18 cellular contexts compared by ENCODE assay signal in the genomic region with DNA sequence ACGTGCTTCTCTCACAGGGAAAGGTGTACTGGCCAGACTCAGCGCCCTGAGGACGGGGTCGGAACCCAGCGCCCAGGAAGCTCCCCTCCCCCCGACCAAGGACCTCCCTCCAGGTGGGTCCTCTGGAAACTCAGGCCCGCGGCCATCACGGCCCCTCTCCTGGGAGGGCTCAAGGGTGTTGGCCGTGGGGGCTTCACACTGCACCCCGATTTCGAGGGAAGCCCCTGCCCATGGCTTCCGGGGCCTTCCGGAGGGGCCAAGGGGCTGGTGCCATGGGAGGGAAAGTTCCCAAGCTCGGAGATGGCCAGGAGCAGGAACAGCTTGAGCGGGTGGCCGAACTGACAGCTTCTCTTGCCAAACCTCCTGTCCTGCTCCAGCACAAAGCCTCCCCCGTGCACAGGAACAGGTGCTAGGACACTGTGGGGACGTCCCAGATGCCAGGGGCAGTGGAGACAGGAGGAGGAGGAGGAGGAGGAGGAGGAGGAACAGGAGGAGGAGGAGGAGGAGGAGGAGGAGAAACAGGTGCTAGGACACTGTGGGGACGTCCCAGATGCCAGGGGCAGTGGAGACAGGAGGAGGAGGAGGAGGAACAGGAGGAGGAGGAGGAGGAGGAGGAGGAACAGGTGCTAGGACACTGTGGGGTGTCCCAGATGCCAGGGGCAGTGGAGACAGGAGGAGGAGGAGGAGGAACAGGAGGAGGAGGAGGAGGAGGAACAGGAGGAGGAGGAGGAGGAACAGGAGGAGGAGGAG. TPM values are rescaled to one million over a fixed set of nuclear protein-coding genes. Genes with fewer than 3 reads are reported as not detected.
DNase-seq lines count a peak whose midpoint lies in the region; ATAC-seq, FAIRE-seq and TF ChIP-seq lines count a peak whose summit lies in the region.
"Had no signal": no experiment of that assay in that cellular context is flagged by ENCODE, and none has a peak within 500 bp of the region (broad histone marks: within the 10 kb centered on the region; RNA-seq: fewer than 3 reads in every experiment).

No MANE protein-coding gene starts in this region.

- H3K9ac ChIP-seq in liver (ENCODE audit: low read depth in 1 of 2, low read length in 2 of 2) (no peak overlapping the region), HepG2 (ENCODE audit: insufficient read depth, low read depth, low read length) (no peak overlapping the region)

- no peak for TF ChIP-seq CTCF in liver (IDR thresholded peaks at IDR 0.05; ENCODE audit: low read depth, low read length, missing input control)
- TF ChIP-seq CTCF in HepG2 (CRISPR knock-in tag; IDR thresholded peaks at IDR 0.05), result no peak
- no peak for TF ChIP-seq CTCF in chondrocyte (IDR thresholded peaks at IDR 0.05)
- no peak for TF ChIP-seq CTCF in neutrophil (IDR thresholded peaks at IDR 0.05)
- TF ChIP-seq CTCF in tibial artery (IDR thresholded peaks at IDR 0.05), result no peak

- no peak overlapping the region for H2AFZ ChIP-seq in HepG2 (ENCODE audit: low read length)
- H2AFZ ChIP-seq: GM23338 had no signal

- FAIRE-seq in HepG2 (lab: Jason Lieb, UNC), result no peak

- H3K4me1 ChIP-seq in liver (ENCODE audit: control insufficient read depth in 4 of 4, insufficient read depth in 4 of 4, low read length in 3 of 4) (peaks cover 3 to 39% (median 28%) of the 10 kb centered on the region in 4 donors), HepG2 (ENCODE audit: insufficient read depth, low read length) (peaks cover 27% of the 10 kb centered on the region), neutrophil (ENCODE audit: control insufficient read depth in 1 of 2, insufficient read depth in 1 of 2, low read depth in 1 of 2, low read length in 1 of 2) (peaks cover 17 to 32% of the 10 kb centered on the region in 2 experiments), tibial artery (peaks cover 0 to 48% (median 3%) of the 10 kb centered on the region in 4 donors)

- H3K4me2 ChIP-seq in HepG2 (ENCODE audit: low read depth, low read length), result no peak overlapping the region
- H3K4me2 ChIP-seq: GM23338 had no signal

- H3K27me3 ChIP-seq in liver (ENCODE audit: control insufficient read depth in 4 of 4, insufficient read depth in 4 of 4, low read length in 3 of 4) (no peaks in the 10 kb centered on the region), HepG2 (ENCODE audit: control insufficient read depth in 1 of 2, insufficient read depth in 2 of 2, low read length in 2 of 2) (no peaks in the 10 kb centered on the region), neutrophil (no peaks in the 10 kb centered on the region), tibial artery (no peaks in the 10 kb centered on the region)
- H3K27me3 ChIP-seq: heart left ventricle, stomach had no signal

- H3K4me3 Mint-ChIP-seq in chondrocyte (ENCODE audit: unreplicated experiment), result no peak overlapping the region
- H3K4me3 Mint-ChIP-seq: activated CD8-positive, alpha-beta T cell treated with anti-CD3 and anti-CD28 coated beads for 36 hours; GM23338 had no signal

- TF ChIP-seq RAD21 in liver (IDR thresholded peaks at IDR 0.05) (no peak), HepG2 (CRISPR knock-in tag; IDR thresholded peaks at IDR 0.05) (no peak)

- TF ChIP-seq EP300 in HepG2 (IDR thresholded peaks at IDR 0.05; ENCODE audit: low read depth in 2 of 2, low read length in 2 of 2), result no peak
- TF ChIP-seq EP300 in HepG2 (CRISPR knock-in tag; IDR thresholded peaks at IDR 0.05; ENCODE audit: borderline replicate concordance), result no peak

- in situ Hi-C loops in HepG2 (cut with HindIII; ENCODE audit: extremely low pct_ligation_motif_present, low pct_unique_long_range_greater_than_20kb) (no loop called here), KBM-7 (cut with MboI; ENCODE audit: low pct_unique_long_range_greater_than_20kb, low sequenced_read_pairs) (no loop called here)

- H3K9me3 Mint-ChIP-seq in chondrocyte (ENCODE audit: low read depth), result no peaks in the 10 kb centered on the region
- H3K9me3 Mint-ChIP-seq: activated CD8-positive, alpha-beta T cell treated with anti-CD3 and anti-CD28 coated beads for 36 hours; GM23338 had no signal

- H3K36me3 ChIP-seq in liver (ENCODE audit: control insufficient read depth in 4 of 4, insufficient read depth in 3 of 4, low read depth in 1 of 4, low read length in 3 of 4) (peaks cover 0 to 8% (median 0%) of the 10 kb centered on the region in 4 donors), HepG2 (replicated peaks in 1 of 2; ENCODE audit: control insufficient read depth in 1 of 2, insufficient read depth in 2 of 2, low read length in 2 of 2) (no peaks in the 10 kb centered on the region; a peak in 1 of 5 replicates), neutrophil (peaks cover 32% of the 10 kb centered on the region), tibial artery (peaks cover 0 to 28% (median 8%) of the 10 kb centered on the region in 3 donors)

- no peaks in the 10 kb centered on the region for H3K36me3 Mint-ChIP-seq in chondrocyte (ENCODE audit: low read depth)

- peaks cover 27% of the 10 kb centered on the region for H3K79me2 ChIP-seq in HepG2 (ENCODE audit: insufficient read depth, low read length)

- no peaks in the 10 kb centered on the region for H3K9me3 ChIP-seq in liver (ENCODE audit: control insufficient read depth in 4 of 4, low read length in 3 of 4)
- no peaks in the 10 kb centered on the region for H3K9me3 ChIP-seq in HepG2 (ENCODE audit: low read length)
- no peaks in the 10 kb centered on the region for H3K9me3 ChIP-seq in neutrophil
- no peaks in the 10 kb centered on the region for H3K9me3 ChIP-seq in tibial artery
- H3K9me3 ChIP-seq: heart left ventricle, stomach had no signal

- intact Hi-C loops in HepG2 (cut with micrococcal nuclease; ENCODE audit: unreplicated experiment), result no loop called here
- intact Hi-C loops in tibial artery (cut with DNase I; ENCODE audit: low total_unique reads), result no loop called here

- no peak for TF ChIP-seq POLR2A in HepG2 (IDR thresholded peaks at IDR 0.05; ENCODE audit: insufficient read depth in 1 of 2, low read depth in 2 of 2, low read length in 2 of 2)

- 78% methylated on average over 20 of the region's 20 CpGs for WGBS in liver
- WGBS in HepG2 (ENCODE audit: low lambda C conversion rate), result 96% methylated on average over 9 of the region's 20 CpGs

- H3K27ac ChIP-seq in liver (ENCODE audit: low read depth in 1 of 2, low read length in 2 of 2) (peak overlapping the region; percentile 46 to 50), HepG2 (ENCODE audit: extremely low read length, insufficient read depth, low read length) (no peak overlapping the region), neutrophil (peak overlapping the region; percentile 76), tibial artery (no peak overlapping the region)

- H3K4me1 Mint-ChIP-seq in chondrocyte (ENCODE audit: low read depth), result peaks cover 8% of the 10 kb centered on the region

- CTCF ChIA-PET in HepG2 (lab: Yijun Ruan, JAX; ENCODE audit: low intra/inter-chr PET ratio, low total read pairs), result no interaction called here

- DNase-seq in HepG2 (ENCODE audit: low spot score) (no peak), chondrocyte (ENCODE audit: low spot score) (peak; percentile 81), tibial artery (no peak), KBM-7 (no peak), LoVo (ENCODE audit: low spot score) (no peak), Ammon's horn (ENCODE audit: low spot score) (no peak)
- DNase-seq: activated CD8-positive, alpha-beta T cell treated with anti-CD3 and anti-CD28 coated beads for 36 hours; activated gamma-delta T cell treated with Interleukin-2 at 50 U/mL for 16 hours; dermis blood vessel endothelial cell; MM.1S; NCI-H146; occipital lobe; T1000 had no signal

- H3K4me3 ChIP-seq in liver (ENCODE audit: low read depth in 1 of 3, low read length in 3 of 3), result no peak overlapping the region
- no peak overlapping the region for H3K4me3 ChIP-seq in HepG2 (replicated peaks in 1 of 3; ENCODE audit: insufficient read depth in 1 of 3, low read depth in 2 of 3, low read length in 3 of 3)
- no peak overlapping the region for H3K4me3 ChIP-seq in neutrophil (ENCODE audit: low read depth in 1 of 2, low read length in 1 of 2)
- no peak overlapping the region for H3K4me3 ChIP-seq in tibial artery
- H3K4me3 ChIP-seq: GM23338 had no signal

- H4K20me1 ChIP-seq in HepG2 (ENCODE audit: insufficient read depth, low read length), result peaks cover 12% of the 10 kb centered on the region

- no peak overlapping the region for H3K27ac Mint-ChIP-seq in chondrocyte (ENCODE audit: unreplicated experiment)
- H3K27ac Mint-ChIP-seq: activated CD8-positive, alpha-beta T cell treated with anti-CD3 and anti-CD28 coated beads for 36 hours; GM23338 had no signal

- H3K27me3 Mint-ChIP-seq in chondrocyte (ENCODE audit: low read depth), result no peaks in the 10 kb centered on the region
- H3K27me3 Mint-ChIP-seq: activated CD8-positive, alpha-beta T cell treated with anti-CD3 and anti-CD28 coated beads for 36 hours had no signal

- BruUV-seq in HepG2 (replicated peaks; lab: Mats Ljungman, UMichigan), result no TSS peak

- POLR2A ChIA-PET in HepG2 (lab: Yijun Ruan, JAX), result no interaction called here

- ATAC-seq in HepG2, result no peak
- ATAC-seq: activated CD8-positive, alpha-beta T cell treated with anti-CD3 and anti-CD28 coated beads for 36 hours; GM23338 had no signal

RNA-seq across cellular contexts. Expression of gene SBNO2, which starts 10.0 kb away (rescaled TPM):
- total RNA-seq in liver, result 10 to 100 TPM; 11.0 to 25.0 TPM
- polyA plus RNA-seq in liver, result 10 to 100 TPM in 1 of 2 donors, 1 to 10 TPM in 1; 2.2 to 19.1 TPM
- 5.8 and 10.4 TPM in 2 replicates for total RNA-seq in HepG2 (2016; rRNA removed; fragmentation: Illumina TruSeq; extraction: Trizol)
- 3.3 and 3.8 TPM in 2 replicates for total RNA-seq in HepG2 (2016; cell fraction: cytosol; rRNA removed; fragmentation: Illumina TruSeq; extraction: Trizol; ENCODE audit: low read depth)
- 6.5 and 12.4 TPM in 2 replicates for total RNA-seq in HepG2 (2016; cell fraction: insoluble cytoplasmic fraction; rRNA removed; fragmentation: Illumina TruSeq; extraction: Trizol)
- 7.7 and 8.1 TPM in 2 replicates for total RNA-seq in HepG2 (2016; cell fraction: membrane; rRNA removed; fragmentation: Illumina TruSeq; extraction: Trizol)
- total RNA-seq in HepG2 (2016; cell fraction: nucleus; rRNA removed; fragmentation: Illumina TruSeq; extraction: Trizol), result 10.4 and 12.1 TPM in 2 replicates
- polyA plus RNA-seq in HepG2 (2011; rRNA removed), result 8.6 and 10.8 TPM in 2 replicates
- polyA plus RNA-seq in HepG2 (2011; cell fraction: cytosol; rRNA removed), result 4.1 and 8.0 TPM in 2 replicates
- 53.6 and 82.3 TPM in 2 replicates for polyA plus RNA-seq in HepG2 (2011; cell fraction: nucleus; rRNA removed)
- 10.8 and 11.3 TPM in 2 replicates for polyA plus RNA-seq in HepG2 (2012)
- 1.0 and 1.1 TPM in 2 replicates for polyA plus RNA-seq in HepG2 (2016; cell fraction: cytosol; fragmentation: Illumina TruSeq; extraction: Trizol; ENCODE audit: low read depth)
- polyA plus RNA-seq in HepG2 (2016; cell fraction: insoluble cytoplasmic fraction; fragmentation: Illumina TruSeq; extraction: Trizol; ENCODE audit: low read depth), result 6.7 and 7.7 TPM in 2 replicates
- polyA plus RNA-seq in HepG2 (2016; cell fraction: membrane; fragmentation: Illumina TruSeq; extraction: Trizol; ENCODE audit: low read depth), result 2.8 and 3.4 TPM in 2 replicates
- 33.1 and 36.3 TPM in 2 replicates for polyA plus RNA-seq in HepG2 (2016; cell fraction: nucleus; fragmentation: Illumina TruSeq; extraction: Trizol; ENCODE audit: insufficient read depth, low read depth)
- polyA minus RNA-seq in HepG2 (2011; rRNA and poly(A)+ RNA removed; ENCODE audit: low replicate concordance), result 21.5 and 30.2 TPM in 2 replicates
- polyA minus RNA-seq in HepG2 (2011; cell fraction: cytosol; rRNA and poly(A)+ RNA removed), result 9.8 and 12.0 TPM in 2 replicates
- 13.0 and 13.4 TPM in 2 replicates for polyA minus RNA-seq in HepG2 (2011; cell fraction: nucleus; rRNA and poly(A)+ RNA removed)
- total RNA-seq in chondrocyte, result 25.9 to 46.0 TPM (median 45.6 TPM) in 3 replicates

RNA-seq across cellular contexts. Expression of gene STK11, which starts 41.5 kb away (rescaled TPM):
- total RNA-seq in liver (100 to 1,000 TPM in 1 of 2 donors, 10 to 100 TPM in 1; 40.6 to 126 TPM), HepG2 (2016; rRNA removed; fragmentation: Illumina TruSeq; extraction: Trizol) (28.4 and 43.6 TPM in 2 replicates), chondrocyte (41.1 to 44.5 TPM (median 42.3 TPM) in 3 replicates)
- polyA plus RNA-seq in liver (10 to 100 TPM in 1 of 2 donors, 1 to 10 TPM in 1; 3.0 to 30.3 TPM), HepG2 (2011; rRNA removed) (27.5 and 40.8 TPM in 2 replicates)
- 18.3 and 20.2 TPM in 2 replicates for total RNA-seq in HepG2 (2016; cell fraction: cytosol; rRNA removed; fragmentation: Illumina TruSeq; extraction: Trizol; ENCODE audit: low read depth)
- 23.3 and 42.4 TPM in 2 replicates for total RNA-seq in HepG2 (2016; cell fraction: insoluble cytoplasmic fraction; rRNA removed; fragmentation: Illumina TruSeq; extraction: Trizol)
- total RNA-seq in HepG2 (2016; cell fraction: membrane; rRNA removed; fragmentation: Illumina TruSeq; extraction: Trizol), result 47.5 and 49.4 TPM in 2 replicates
- 33.1 and 35.0 TPM in 2 replicates for total RNA-seq in HepG2 (2016; cell fraction: nucleus; rRNA removed; fragmentation: Illumina TruSeq; extraction: Trizol)
- 31.3 and 45.7 TPM in 2 replicates for polyA plus RNA-seq in HepG2 (2011; cell fraction: cytosol; rRNA removed)
- polyA plus RNA-seq in HepG2 (2011; cell fraction: nucleus; rRNA removed), result 143 and 178 TPM in 2 replicates
- polyA plus RNA-seq in HepG2 (2012), result 38.3 and 41.3 TPM in 2 replicates
- polyA plus RNA-seq in HepG2 (2016; cell fraction: cytosol; fragmentation: Illumina TruSeq; extraction: Trizol; ENCODE audit: low read depth), result 12.4 and 14.0 TPM in 2 replicates
- 24.8 and 28.5 TPM in 2 replicates for polyA plus RNA-seq in HepG2 (2016; cell fraction: insoluble cytoplasmic fraction; fragmentation: Illumina TruSeq; extraction: Trizol; ENCODE audit: low read depth)
- 31.5 and 34.3 TPM in 2 replicates for polyA plus RNA-seq in HepG2 (2016; cell fraction: membrane; fragmentation: Illumina TruSeq; extraction: Trizol; ENCODE audit: low read depth)
- polyA plus RNA-seq in HepG2 (2016; cell fraction: nucleus; fragmentation: Illumina TruSeq; extraction: Trizol; ENCODE audit: insufficient read depth, low read depth), result 76.9 and 78.9 TPM in 2 replicates
- polyA minus RNA-seq in HepG2 (2011; rRNA and poly(A)+ RNA removed; ENCODE audit: low replicate concordance), result 2.2 and 54.9 TPM in 2 replicates
- polyA minus RNA-seq in HepG2 (2011; cell fraction: cytosol; rRNA and poly(A)+ RNA removed), result 24.1 and 27.3 TPM in 2 replicates
- 21.8 and 30.2 TPM in 2 replicates for polyA minus RNA-seq in HepG2 (2011; cell fraction: nucleus; rRNA and poly(A)+ RNA removed)

Comparison
In these comparisons a context has a peak if more than half of its experiments do, and no peak if none do; other contexts are left out.
1. H3K27ac ChIP-seq: peak in liver (2 of 2) and neutrophil (single experiment); none in HepG2 (single experiment) and tibial artery (0 of 2).